ENCODE assay signal across 26 cellular contexts in the genomic region with DNA sequence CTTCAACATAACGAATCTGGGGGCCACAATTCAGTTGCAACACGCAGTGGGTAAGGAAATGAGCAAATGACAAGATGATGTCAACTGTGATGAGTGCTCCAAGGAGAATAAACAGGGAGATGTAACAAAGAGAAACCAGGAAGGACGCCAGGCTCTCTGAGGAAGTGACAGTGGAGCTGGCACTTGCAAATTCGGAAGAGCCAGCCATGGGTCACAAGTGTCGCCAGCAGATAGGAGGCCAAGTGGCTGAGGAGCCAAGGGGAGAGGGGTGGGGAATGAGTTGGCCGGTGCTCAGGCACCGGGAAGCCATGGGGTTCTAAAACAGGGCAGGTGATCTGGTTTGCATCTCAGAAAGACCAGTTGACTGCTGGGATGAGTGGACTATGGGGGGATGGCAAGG.
DNase-seq lines count a peak whose midpoint lies in the region; ATAC-seq and TF ChIP-seq lines count a peak whose summit lies in the region.
"Had no signal": no experiment of that assay in that cellular context is flagged by ENCODE, and none has a peak within 500 bp of the region (broad histone marks: within the 10 kb centered on the region; RNA-seq: fewer than 3 reads in every experiment).

No MANE protein-coding gene starts in this region.

- no peak overlapping the region for H3K9ac ChIP-seq in trophoblast cell (ENCODE audit: low read length)
- H3K9ac ChIP-seq: KMS-11 had no signal

- peak overlapping the region; percentile 32 for H3K18ac ChIP-seq in trophoblast cell (ENCODE audit: low read length)

- H2BK5ac ChIP-seq in trophoblast cell (ENCODE audit: low read depth, low read length, poor library complexity): peak overlapping the region; percentile 61

- CTCF ChIA-PET in activated naive CD4-positive, alpha-beta T cell treated with anti-CD3 and anti-CD28 coated beads for 36 hours (lab: Charles Lee): no interaction called here

- H3K27me3 Mint-ChIP-seq in activated naive CD4-positive, alpha-beta T cell treated with anti-CD3 and anti-CD28 coated beads for 36 hours (ENCODE audit: low read depth): peaks cover 3% of the 10 kb centered on the region

- no peaks in the 10 kb centered on the region for H3K27me3 ChIP-seq in trophoblast cell (ENCODE audit: insufficient read depth, low read length)
- H3K27me3 ChIP-seq: cardiac muscle cell, SJCRH30, transverse colon had no signal

- H3K4ac ChIP-seq in trophoblast cell (ENCODE audit: low read depth, low read length): peak overlapping the region; percentile 12

- no peaks in the 10 kb centered on the region for H3K36me3 Mint-ChIP-seq in activated naive CD4-positive, alpha-beta T cell treated with anti-CD3 and anti-CD28 coated beads for 36 hours (ENCODE audit: low read depth)
- H3K36me3 Mint-ChIP-seq: activated naive CD8-positive, alpha-beta T cell; immature natural killer cell; naive B cell had no signal

- peak overlapping the region; percentile 53 for H2BK120ac ChIP-seq in trophoblast cell (ENCODE audit: insufficient read depth, low read length, poor library complexity)

- peaks cover 6% of the 10 kb centered on the region for H3K9me3 ChIP-seq in trophoblast cell (ENCODE audit: insufficient read depth, low read depth, low read length)
- H3K9me3 ChIP-seq: transverse colon had no signal

- WGBS in trophoblast cell (ENCODE audit: extremely low coverage, insufficient coverage, insufficient read length): no CpG with 5 or more reads among the region's 7 CpGs

- H3K4me2 ChIP-seq in trophoblast cell (ENCODE audit: low read length): peak overlapping the region; percentile 9
- H3K4me2 ChIP-seq: KMS-11 had no signal

- H3K4me1 Mint-ChIP-seq in activated naive CD4-positive, alpha-beta T cell treated with anti-CD3 and anti-CD28 coated beads for 36 hours (ENCODE audit: low read depth): no peaks in the 10 kb centered on the region
- H3K4me1 Mint-ChIP-seq: immature natural killer cell, naive B cell had no signal

- no peak overlapping the region for H3K23ac ChIP-seq in trophoblast cell (ENCODE audit: low read length)

- ATAC-seq in HG03469 (IDR thresholded peaks at IDR 0.05; ENCODE audit: unreplicated experiment): no peak
- ATAC-seq: activated CD8-positive, alpha-beta T cell treated with anti-CD3 and anti-CD28 coated beads, Interleukin-2, amount 10 ng/mL, durations not matched to agents 7 days and 5 days; Panc1 had no signal

- H3K14ac ChIP-seq in trophoblast cell (ENCODE audit: low read length): peak overlapping the region; percentile 19

- no peak overlapping the region for H3K27ac Mint-ChIP-seq in activated naive CD4-positive, alpha-beta T cell treated with anti-CD3 and anti-CD28 coated beads for 36 hours
- H3K27ac Mint-ChIP-seq: activated CD8-positive, alpha-beta T cell treated with anti-CD3 and anti-CD28 coated beads, Interleukin-2, amount 10 ng/mL, durations not matched to agents 7 days and 5 days; activated naive CD8-positive, alpha-beta T cell; activated T-helper 2 cell treated with anti-CD3 and anti-CD28 coated beads, Interferon-gamma antibody, Interleukin-2, Interleukin-4, amounts not matched to agents 10 μg/mL and 5 μg/mL and 100 μg/mL, durations not matched to agents 14 hours and 24 hours and 36 hours; immature natural killer cell; naive B cell had no signal

- DNase-seq in LNCaP clone FGC (ENCODE audit: low read depth) (peak; percentile 81), NCI-H2029 treated with DMSO at 0.1 percent for 48 hours (lab: John Stamatoyannopoulos, UW) (peak; percentile 51), cerebellum (ENCODE audit: low spot score) (peak; percentile 2), trophoblast cell (peak in 1 of 2 donors; percentile 3), SKM-1 (lab: John Stamatoyannopoulos, UW; ENCODE audit: unreplicated experiment) (no peak)
- no peak for DNase-seq in activated naive CD4-positive, alpha-beta T cell treated with anti-CD3 and anti-CD28 coated beads for 36 hours
- DNase-seq: activated CD8-positive, alpha-beta T cell treated with anti-CD3 and anti-CD28 coated beads, Interleukin-2, amount 10 ng/mL, durations not matched to agents 7 days and 5 days; anterior cingulate cortex; dermis blood vessel endothelial cell; HCEC 1CT; hippocampal formation; immature natural killer cell; naive B cell; NCI-H2171; NCI-H524; SJCRH30; spleen; stimulated activated CD4-positive, alpha-beta T cell treated with anti-CD3 and anti-CD28 coated beads, Interleukin-2, amount 100 ng/mL, for 48 hours; T-helper 1 cell; transverse colon had no signal

- TF ChIP-seq CTCF in LNCaP clone FGC (IDR thresholded peaks at IDR 0.05; ENCODE audit: control insufficient read depth, extremely low read depth, insufficient read depth): no peak

- H3K79me1 ChIP-seq in trophoblast cell (ENCODE audit: low read length): peaks cover 18% of the 10 kb centered on the region

- peak overlapping the region; percentile 61 for H2BK12ac ChIP-seq in trophoblast cell (ENCODE audit: low read length)

- H4K12ac ChIP-seq in trophoblast cell (ENCODE audit: low read depth, low read length): no peak overlapping the region

- no peaks in the 10 kb centered on the region for H3K79me2 ChIP-seq in trophoblast cell (ENCODE audit: control insufficient read depth, insufficient read depth, low read length, poor library complexity)

- peaks cover 5 to 10% of the 10 kb centered on the region in 2 experiments for H3K36me3 ChIP-seq in trophoblast cell (ENCODE audit: control insufficient read depth in 1 of 2, insufficient read depth in 2 of 2, low read length in 2 of 2)
- H3K36me3 ChIP-seq: cardiac muscle cell, spleen, transverse colon had no signal

- H4K91ac ChIP-seq in trophoblast cell (ENCODE audit: low read depth, low read length): peak overlapping the region; percentile 17

- no peaks in the 10 kb centered on the region for H3K9me3 Mint-ChIP-seq in activated naive CD4-positive, alpha-beta T cell treated with anti-CD3 and anti-CD28 coated beads for 36 hours
- H3K9me3 Mint-ChIP-seq: activated T-helper 2 cell treated with anti-CD3 and anti-CD28 coated beads, Interferon-gamma antibody, Interleukin-2, Interleukin-4, amounts not matched to agents 10 μg/mL and 5 μg/mL and 100 μg/mL, durations not matched to agents 14 hours and 24 hours and 36 hours had no signal

- H3K4me1 ChIP-seq in trophoblast cell (ENCODE audit: control insufficient read depth in 1 of 2, insufficient read depth in 2 of 2, low read length in 2 of 2): peaks cover 32 to 36% of the 10 kb centered on the region in 2 experiments
- H3K4me1 ChIP-seq: spleen had no signal

- no peak overlapping the region for H4K8ac ChIP-seq in trophoblast cell (ENCODE audit: low read depth, low read length)

- H2AK5ac ChIP-seq in trophoblast cell (ENCODE audit: low read length): no peak overlapping the region

- H2AFZ ChIP-seq in trophoblast cell (ENCODE audit: insufficient read depth, low read length, poor library complexity): no peak overlapping the region

- intact Hi-C loops in activated naive CD4-positive, alpha-beta T cell treated with anti-CD3 and anti-CD28 coated beads for 36 hours (cut with micrococcal nuclease): no loop called here

- peak overlapping the region; percentile 74 for H3K27ac ChIP-seq in trophoblast cell (ENCODE audit: low read depth, low read length)
- H3K27ac ChIP-seq: cardiac muscle cell, KMS-11, SJCRH30, spleen had no signal

- H3K4me3 ChIP-seq in LNCaP clone FGC (ENCODE audit: low read depth, low read length) (no peak overlapping the region), trophoblast cell (ENCODE audit: low read depth, low read length) (no peak overlapping the region)
- H3K4me3 ChIP-seq: cardiac muscle cell, SJCRH30, spleen, transverse colon had no signal

- no peak overlapping the region for H3K4me3 Mint-ChIP-seq in activated naive CD4-positive, alpha-beta T cell treated with anti-CD3 and anti-CD28 coated beads for 36 hours
- H3K4me3 Mint-ChIP-seq: activated CD8-positive, alpha-beta T cell treated with anti-CD3 and anti-CD28 coated beads, Interleukin-2, amount 10 ng/mL, durations not matched to agents 7 days and 5 days; activated naive CD8-positive, alpha-beta T cell; immature natural killer cell; naive B cell had no signal

Comparison
In these comparisons a context has a peak if more than half of its experiments do, and no peak if none do; other contexts are left out.
1. DNase-seq: peak in LNCaP clone FGC (single experiment), NCI-H2029 treated with DMSO at 0.1 percent for 48 hours (single experiment) and cerebellum (single experiment); none in SKM-1 (single experiment) and activated naive CD4-positive, alpha-beta T cell treated with anti-CD3 and anti-CD28 coated beads for 36 hours (single experiment).